ENCODE assay signal across 22 cellular contexts in the genomic region with DNA sequence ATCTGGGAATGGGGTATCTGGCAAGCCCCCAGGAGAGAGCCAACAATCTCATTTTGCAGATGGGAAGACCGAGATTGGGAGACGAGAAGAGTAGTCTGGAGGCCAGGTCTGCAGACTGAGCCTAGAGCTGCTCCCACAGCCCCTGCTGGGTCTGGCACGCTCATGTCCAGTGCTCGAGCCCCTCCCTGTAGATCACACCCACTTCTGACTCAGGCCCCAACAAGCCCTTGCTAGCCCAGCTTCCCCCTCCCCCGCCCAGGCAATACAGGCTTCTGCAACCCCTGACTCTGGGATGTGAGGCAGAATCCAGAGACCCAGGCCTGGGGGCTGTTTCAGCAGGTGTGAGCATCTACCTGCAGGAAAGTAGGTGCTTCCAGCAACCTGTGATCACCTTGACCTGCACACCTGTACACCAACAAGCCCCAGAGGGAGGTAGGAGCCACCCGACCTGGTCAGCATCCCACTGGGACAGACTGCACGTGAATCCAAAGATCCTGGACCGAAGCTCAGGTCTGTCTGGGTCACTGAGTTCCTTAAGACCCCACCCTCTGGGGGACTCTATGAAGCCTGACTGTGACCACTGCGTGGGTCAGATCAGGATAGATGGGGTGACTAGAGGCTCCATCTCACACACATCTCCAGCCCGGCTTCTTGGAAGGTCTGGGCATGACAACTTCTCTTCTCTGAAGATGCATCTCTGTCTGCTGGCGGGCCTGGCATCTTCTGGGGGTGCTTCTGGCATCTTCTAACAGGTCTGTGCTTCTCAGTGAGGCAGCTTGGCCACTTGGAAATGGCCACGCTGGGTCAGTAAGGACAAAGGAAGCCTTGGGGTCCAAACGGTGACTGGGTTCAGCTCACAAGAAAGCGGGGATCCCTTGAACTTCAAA. TPM values are rescaled to one million over a fixed set of nuclear protein-coding genes. Genes with fewer than 3 reads are reported as not detected.
DNase-seq lines count a peak whose midpoint lies in the region; ATAC-seq, FAIRE-seq and TF ChIP-seq lines count a peak whose summit lies in the region.
"Had no signal": no experiment of that assay in that cellular context is flagged by ENCODE, and none has a peak within 500 bp of the region (broad histone marks: within the 10 kb centered on the region; RNA-seq: fewer than 3 reads in every experiment).

No MANE protein-coding gene starts in this region.

- H3K79me2 ChIP-seq in astrocyte (ENCODE audit: insufficient read depth, low read length): no peaks in the 10 kb centered on the region

- H3K9me3 Mint-ChIP-seq in astrocyte (ENCODE audit: unreplicated experiment) (peaks cover 14% of the 10 kb centered on the region), glutamatergic neuron (ENCODE audit: unreplicated experiment) (peaks cover 6% of the 10 kb centered on the region)

- TF ChIP-seq EP300 in A549 (IDR thresholded peaks at IDR 0.05): no peak

- H3K27ac Mint-ChIP-seq in astrocyte (ENCODE audit: unreplicated experiment) (no peak overlapping the region), glutamatergic neuron (ENCODE audit: unreplicated experiment) (no peak overlapping the region)
- H3K27ac Mint-ChIP-seq: activated T-helper 2 cell treated with anti-CD3 and anti-CD28 coated beads, Interferon-gamma antibody, Interleukin-2, Interleukin-4, amounts not matched to agents 10 μg/mL and 5 μg/mL and 100 μg/mL, durations not matched to agents 14 hours and 24 hours and 36 hours had no signal

- TF ChIP-seq CTCF in A549 (IDR thresholded peaks at IDR 0.05): no peak
- no peak for TF ChIP-seq CTCF in HFF-Myc (IDR thresholded peaks at IDR 0.05; ENCODE audit: low read depth, low read length, missing control alignments)
- no peak for TF ChIP-seq CTCF in astrocyte (IDR thresholded peaks at IDR 0.05; ENCODE audit: insufficient read depth, low read depth, low read length)
- no peak for TF ChIP-seq CTCF in glutamatergic neuron (IDR thresholded peaks at IDR 0.05; ENCODE audit: partially characterized antibody, unreplicated experiment)

- WGBS in A549 (ENCODE audit: missing lambda C conversion rate): 73% methylated on average over 13 of the region's 14 CpGs

- no peak for TF ChIP-seq POLR2A in A549 (IDR thresholded peaks at IDR 0.05; ENCODE audit: low read length)

- ATAC-seq in A549 (peak in 1 of 2 experiments; percentile 53; a peak in 2 of 6 replicates), left colon (no peak)

- H3K4me1 Mint-ChIP-seq in astrocyte (ENCODE audit: low read depth, unreplicated experiment) (peaks cover 6% of the 10 kb centered on the region), glutamatergic neuron (ENCODE audit: low read depth, unreplicated experiment) (peaks cover 8% of the 10 kb centered on the region)

- no peak overlapping the region for H3K9ac ChIP-seq in astrocyte (ENCODE audit: low read length)

- H3K4me3 Mint-ChIP-seq in astrocyte (ENCODE audit: unreplicated experiment): peak overlapping the region; percentile 14
- no peak overlapping the region for H3K4me3 Mint-ChIP-seq in glutamatergic neuron (ENCODE audit: unreplicated experiment)

- peaks cover 5% of the 10 kb centered on the region for H3K36me3 Mint-ChIP-seq in astrocyte (ENCODE audit: low read depth, unreplicated experiment)
- H3K36me3 Mint-ChIP-seq in glutamatergic neuron (ENCODE audit: unreplicated experiment): peaks cover 7% of the 10 kb centered on the region

- H3K27me3 ChIP-seq in astrocyte (ENCODE audit: insufficient read depth, low read length): no peaks in the 10 kb centered on the region
- H3K27me3 ChIP-seq: cardiac muscle cell, vagina had no signal

- peaks cover 6% of the 10 kb centered on the region; the same call in 1 of the 3 replicates for H3K9me3 ChIP-seq in A549
- no peaks in the 10 kb centered on the region for H3K9me3 ChIP-seq in astrocyte (ENCODE audit: insufficient read depth, low read depth, low read length)
- H3K9me3 ChIP-seq: prostate gland, vagina had no signal

- H3K4me3 ChIP-seq in A549 (no peak overlapping the region), HFF-Myc (replicated peaks; ENCODE audit: low read depth, low read length) (no peak overlapping the region), astrocyte (ENCODE audit: insufficient read depth, low read depth, low read length) (no peak overlapping the region)
- H3K4me3 ChIP-seq: cardiac muscle cell, PC-9, prostate gland, vagina had no signal

- H3K27ac ChIP-seq in A549: peak overlapping the region in 1 of 2 experiments; percentile 59; a peak in 4 of 6 replicates
- no peak overlapping the region for H3K27ac ChIP-seq in astrocyte (ENCODE audit: low read depth, low read length)
- H3K27ac ChIP-seq: cardiac muscle cell, PC-9, prostate gland, vagina had no signal

- H3K4me2 ChIP-seq in A549 (peak overlapping the region; percentile 24; the same call in 2 of the 3 replicates), astrocyte (ENCODE audit: low read length) (peak overlapping the region; percentile 44)
- H3K4me2 ChIP-seq: PC-9 had no signal

- FAIRE-seq in A549 (lab: Jason Lieb, UNC) (no peak), astrocyte (lab: Jason Lieb, UNC) (no peak), frontal cortex (lab: Jason Lieb, UNC) (no peak)
- FAIRE-seq: endothelial cell of umbilical vein had no signal

- H3K4me1 ChIP-seq in A549: peaks cover 9% of the 10 kb centered on the region
- peaks cover 21% of the 10 kb centered on the region for H3K4me1 ChIP-seq in astrocyte (ENCODE audit: insufficient read depth, low read length)
- H3K4me1 ChIP-seq: prostate gland, vagina had no signal

- H2AFZ ChIP-seq in astrocyte (ENCODE audit: low read depth, low read length): no peak overlapping the region
- H2AFZ ChIP-seq: PC-9 had no signal

- H4K20me1 ChIP-seq in astrocyte (ENCODE audit: insufficient read depth, low read length): no peaks in the 10 kb centered on the region

- H3K27me3 Mint-ChIP-seq in astrocyte (ENCODE audit: low read depth, unreplicated experiment) (peaks cover 28% of the 10 kb centered on the region), glutamatergic neuron (ENCODE audit: unreplicated experiment) (peaks cover 4% of the 10 kb centered on the region)

- no peaks in the 10 kb centered on the region for H3K36me3 ChIP-seq in astrocyte (ENCODE audit: insufficient read depth, low read length)
- H3K36me3 ChIP-seq: cardiac muscle cell, prostate gland, vagina had no signal

- DNase-seq in A549 (ENCODE audit: low read depth in 1 of 2, low spot score in 1 of 2): no peak
- peak; percentile 33 for DNase-seq in HFF-Myc (ENCODE audit: extremely low read depth, low read depth)
- DNase-seq in astrocyte (ENCODE audit: low read depth): peak; percentile 68
- DNase-seq in hepatic stellate cell (ENCODE audit: low spot score): peak; percentile 53
- DNase-seq in DMS53 (lab: John Stamatoyannopoulos, UW): no peak
- DNase-seq in left colon: no peak
- no peak for DNase-seq in glutamatergic neuron
- no peak for DNase-seq in frontal cortex (ENCODE audit: low spot score in 2 of 2)
- DNase-seq: activated CD4-positive, alpha-beta T cell treated with anti-CD3 and anti-CD28 coated beads, Interleukin-2, amount 50 U/mL, for 48 hours; AML-193; DMS79 treated with DMSO at 0.1 percent for 48 hours; NCI-H1048; stimulated activated CD4-positive, alpha-beta T cell treated with anti-CD3 and anti-CD28 coated beads, Interleukin-1b, Interleukin-23, amount 100 ng/mL, for 48 hours had no signal

- POLR2A ChIA-PET in A549 (lab: Yijun Ruan, JAX): no interaction called here

- intact Hi-C loops in left colon (cut with DNase I, micrococcal nuclease): no loop called here

- CTCF ChIA-PET in A549 (lab: Yijun Ruan, JAX): interaction anchor here (0.8 kb wide), 1 partner anchor 96 kb away, joined by 3 read pairs; no protein-coding TSS in a partner anchor

- TF ChIP-seq RAD21 in A549 (conservative IDR thresholded peaks at IDR 0.05 in 1 of 2, IDR thresholded peaks at IDR 0.05 in 1 of 2): no peak

TF ChIP-seq in A549, 52 proteins besides CTCF, POLR2A, EP300 and RAD21 (continues in another document):
- TF ChIP-seq PHF8 (IDR thresholded peaks at IDR 0.05; ENCODE audit: borderline replicate concordance, low read depth): no peak
- no peak for TF ChIP-seq HOXB5 (CRISPR knock-in tag; IDR thresholded peaks at IDR 0.05)
- no peak for TF ChIP-seq FOSL2 (IDR thresholded peaks at IDR 0.05)
- no peak for TF ChIP-seq FOSL2 (CRISPR knock-in tag; IDR thresholded peaks at IDR 0.05)
- no peak for TF ChIP-seq ESRRA (IDR thresholded peaks at IDR 0.05; ENCODE audit: borderline replicate concordance, low read length)
- TF ChIP-seq FOSB (CRISPR knock-in tag; IDR thresholded peaks at IDR 0.05): no peak
- TF ChIP-seq, protein P1, sequence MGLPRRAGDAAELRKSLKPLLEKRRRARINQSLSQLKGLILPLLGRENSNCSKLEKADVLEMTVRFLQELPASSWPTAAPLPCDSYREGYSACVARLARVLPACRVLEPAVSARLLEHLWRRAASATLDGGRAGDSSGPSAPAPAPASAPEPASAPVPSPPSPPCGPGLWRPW (IDR thresholded peaks at IDR 0.05): no peak
- TF ChIP-seq ZSCAN20 (CRISPR knock-in tag; IDR thresholded peaks at IDR 0.05): no peak
- no peak for TF ChIP-seq RFX5 (IDR thresholded peaks at IDR 0.05)
- TF ChIP-seq, protein P2, sequence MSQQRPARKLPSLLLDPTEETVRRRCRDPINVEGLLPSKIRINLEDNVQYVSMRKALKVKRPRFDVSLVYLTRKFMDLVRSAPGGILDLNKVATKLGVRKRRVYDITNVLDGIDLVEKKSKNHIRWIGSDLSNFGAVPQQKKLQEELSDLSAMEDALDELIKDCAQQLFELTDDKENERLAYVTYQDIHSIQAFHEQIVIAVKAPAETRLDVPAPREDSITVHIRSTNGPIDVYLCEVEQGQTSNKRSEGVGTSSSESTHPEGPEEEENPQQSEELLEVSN (IDR thresholded peaks at IDR 0.05; ENCODE audit: borderline replicate concordance, low read depth): no peak
- no peak for TF ChIP-seq TFCP2L1 (CRISPR knock-in tag; IDR thresholded peaks at IDR 0.05)
- no peak for TF ChIP-seq NPAS2 (CRISPR knock-in tag; IDR thresholded peaks at IDR 0.05; ENCODE audit: borderline replicate concordance)

RNA-seq across cellular contexts. Expression of a gene that starts 29.3 kb away (rescaled TPM):
- not detected in 2 replicates for polyA plus RNA-seq in A549 (2011; rRNA removed)
- 0.03 and 0.07 TPM in 2 replicates for polyA plus RNA-seq in A549 (2012; cell fraction: cytosol; rRNA removed)
- 0.19 and 0.22 TPM in 2 replicates for polyA plus RNA-seq in A549 (2012; cell fraction: nucleus; rRNA removed)
- 0.05 to 0.11 TPM (median 0.09 TPM) in 3 replicates for polyA plus RNA-seq in A549 (2017; fragmentation: RNase III; extraction: RNeasy Plus Mini Kit Qiagen cat#74134 plus additional on column Dnase treatment)
- not detected in 2 replicates for polyA minus RNA-seq in A549 (2011; rRNA and poly(A)+ RNA removed)
- not detected in 2 replicates for total RNA-seq in astrocyte
- not detected for total RNA-seq in left colon
- not detected for total RNA-seq in glutamatergic neuron (ENCODE audit: unreplicated experiment)
- total RNA-seq in frontal cortex: not detected
- total RNA-seq: activated T-helper 2 cell treated with anti-CD3 and anti-CD28 coated beads, Interferon-gamma antibody, Interleukin-2, Interleukin-4, amounts not matched to agents 10 μg/mL and 5 μg/mL and 100 μg/mL, durations not matched to agents 14 hours and 24 hours and 36 hours; endothelial cell of umbilical vein; mucosa of gallbladder; NCI-H460; PC-9; prostate gland; T-helper 2 cell treated with Interferon-gamma antibody and Interleukin-4, amounts not matched to agents 100 ng/mL and 5 ng/mL, for 36 hours; vagina had no signal
- polyA plus RNA-seq: endothelial cell of umbilical vein had no signal

Comparison
In these comparisons a context has a peak if more than half of its experiments do, and no peak if none do; other contexts are left out.
1. DNase-seq: peak in HFF-Myc (single experiment), astrocyte (single experiment) and hepatic stellate cell (single experiment); none in A549 (0 of 2), DMS53 (single experiment), left colon (0 of 2), glutamatergic neuron (single experiment) and frontal cortex (0 of 2).